In genomic region chr6:16759646-16760535, GRCh38 we compare ENCODE assay signal across 1 cellular context.
A peak's percentile ranks its signal among the peaks of the same experiment; 100 is the strongest.
TF ChIP-seq lines count a peak whose summit lies in the region.

No MANE protein-coding gene starts in this region.

TF ChIP-seq in HepG2, 621 proteins besides CTCF, POLR2A, EP300 and RAD21 (continued from another document and continues in another):
- TF ChIP-seq ARID3A (IDR thresholded peaks at IDR 0.05; ENCODE audit: low read depth, low read length) (no peak), ZBTB40 (IDR thresholded peaks at IDR 0.05) (no peak), ZBTB40 (CRISPR knock-in tag; IDR thresholded peaks at IDR 0.05) (no peak; the same call in 1 of the 2 replicates), ZSCAN9 (CRISPR knock-in tag; IDR thresholded peaks at IDR 0.05; ENCODE audit: borderline replicate concordance) (0 out of 2 replicates have a peak, but pooled peaks have one; percentile 74), ZMAT5 (CRISPR knock-in tag; IDR thresholded peaks at IDR 0.05; ENCODE audit: borderline replicate concordance, low read depth) (no peak), ZNF816 (CRISPR knock-in tag; IDR thresholded peaks at IDR 0.05; ENCODE audit: borderline replicate concordance) (peak; percentile 73; the same call in 1 of the 2 replicates), NPAS2 (CRISPR knock-in tag; IDR thresholded peaks at IDR 0.05; ENCODE audit: borderline replicate concordance) (no peak), KAT7 (CRISPR knock-in tag; IDR thresholded peaks at IDR 0.05; ENCODE audit: borderline replicate concordance) (peak; percentile 91; the same call in 1 of the 2 replicates), ZNF564 (CRISPR knock-in tag; IDR thresholded peaks at IDR 0.05) (no peak), ZFY (CRISPR knock-in tag; IDR thresholded peaks at IDR 0.05) (peak; percentile 83), POGK (CRISPR knock-in tag; conservative IDR thresholded peaks at IDR 0.05) (peak; percentile 90), ATAD3A (CRISPR knock-in tag; IDR thresholded peaks at IDR 0.05) (no peak), ZKSCAN8 (CRISPR knock-in tag; IDR thresholded peaks at IDR 0.05; ENCODE audit: borderline replicate concordance) (no peak; the same call in 1 of the 2 replicates), REXO4 (CRISPR knock-in tag; IDR thresholded peaks at IDR 0.05; ENCODE audit: borderline replicate concordance) (no peak), ZNF557 (CRISPR knock-in tag; IDR thresholded peaks at IDR 0.05) (no peak), ZNF577 (CRISPR knock-in tag; IDR thresholded peaks at IDR 0.05; ENCODE audit: borderline replicate concordance, low read depth) (no peak), ZBTB21 (CRISPR knock-in tag; IDR thresholded peaks at IDR 0.05) (no peak), ZNF678 (CRISPR knock-in tag; IDR thresholded peaks at IDR 0.05) (no peak), NONO (IDR thresholded peaks at IDR 0.05) (no peak), NONO (CRISPR knock-in tag; conservative IDR thresholded peaks at IDR 0.05) (peak; percentile 78), HHEX (CRISPR knock-in tag; IDR thresholded peaks at IDR 0.05) (no peak), EHMT2 (IDR thresholded peaks at IDR 0.05; ENCODE audit: borderline replicate concordance, low read depth, low read length) (no peak), ZNF24 (IDR thresholded peaks at IDR 0.05) (no peak; the same call in 1 of the 2 replicates), FOSL2 (CRISPR knock-in tag; IDR thresholded peaks at IDR 0.05) (peak; percentile 77), PHF21A (CRISPR knock-in tag; IDR thresholded peaks at IDR 0.05) (peak; percentile 80), KLF11 (CRISPR knock-in tag; IDR thresholded peaks at IDR 0.05) (no peak), SRY (CRISPR knock-in tag; IDR thresholded peaks at IDR 0.05) (no peak), ZNF670 (CRISPR knock-in tag; IDR thresholded peaks at IDR 0.05; ENCODE audit: borderline replicate concordance) (peak; percentile 81; the same call in 1 of the 2 replicates), WIZ (CRISPR knock-in tag; IDR thresholded peaks at IDR 0.05) (peak; percentile 19; the same call in 1 of the 2 replicates), SAP130 (CRISPR knock-in tag; IDR thresholded peaks at IDR 0.05; ENCODE audit: low read depth) (peak; percentile 92), SSRP1 (CRISPR knock-in tag; IDR thresholded peaks at IDR 0.05) (no peak), ESRRA (CRISPR knock-in tag; IDR thresholded peaks at IDR 0.05; ENCODE audit: low read depth) (no peak; the same call in 1 of the 2 replicates), FOXP1 (IDR thresholded peaks at IDR 0.05) (no peak), FOXP1 (CRISPR knock-in tag; IDR thresholded peaks at IDR 0.05) (no peak; the same call in 1 of the 2 replicates), NFE2L2 (IDR thresholded peaks at IDR 0.05; ENCODE audit: low read length) (no peak), TSC22D2 (CRISPR knock-in tag; IDR thresholded peaks at IDR 0.05; ENCODE audit: borderline replicate concordance) (no peak; the same call in 1 of the 2 replicates), SMC3 (IDR thresholded peaks at IDR 0.05; ENCODE audit: low read length) (no peak), ZNF235 (CRISPR knock-in tag; IDR thresholded peaks at IDR 0.05; ENCODE audit: borderline replicate concordance) (peak; percentile 87), ZFP37 (CRISPR knock-in tag; IDR thresholded peaks at IDR 0.05; ENCODE audit: borderline replicate concordance) (no peak), EZH2 (conservative IDR thresholded peaks at IDR 0.05; ENCODE audit: low read depth, low read length) (no peak), FLYWCH1 (CRISPR knock-in tag; IDR thresholded peaks at IDR 0.05) (no peak), ZBTB46 (CRISPR knock-in tag; IDR thresholded peaks at IDR 0.05; ENCODE audit: borderline replicate concordance) (no peak), ZEB1 (IDR thresholded peaks at IDR 0.05; ENCODE audit: insufficient replicate concordance, low read depth) (no peak), SMARCE1 (IDR thresholded peaks at IDR 0.05; ENCODE audit: borderline replicate concordance) (no peak), ZNF598 (CRISPR knock-in tag; IDR thresholded peaks at IDR 0.05; ENCODE audit: borderline replicate concordance) (peak; percentile 64; the same call in 1 of the 2 replicates), CENPX (CRISPR knock-in tag; IDR thresholded peaks at IDR 0.05) (no peak), HNRNPK (IDR thresholded peaks at IDR 0.05; ENCODE audit: low read depth, low read length, poor library complexity, severe bottlenecking) (peak; percentile 51), TAF1 (CRISPR knock-in tag; IDR thresholded peaks at IDR 0.05) (peak; percentile 82)
- TF ChIP-seq, protein P1, sequence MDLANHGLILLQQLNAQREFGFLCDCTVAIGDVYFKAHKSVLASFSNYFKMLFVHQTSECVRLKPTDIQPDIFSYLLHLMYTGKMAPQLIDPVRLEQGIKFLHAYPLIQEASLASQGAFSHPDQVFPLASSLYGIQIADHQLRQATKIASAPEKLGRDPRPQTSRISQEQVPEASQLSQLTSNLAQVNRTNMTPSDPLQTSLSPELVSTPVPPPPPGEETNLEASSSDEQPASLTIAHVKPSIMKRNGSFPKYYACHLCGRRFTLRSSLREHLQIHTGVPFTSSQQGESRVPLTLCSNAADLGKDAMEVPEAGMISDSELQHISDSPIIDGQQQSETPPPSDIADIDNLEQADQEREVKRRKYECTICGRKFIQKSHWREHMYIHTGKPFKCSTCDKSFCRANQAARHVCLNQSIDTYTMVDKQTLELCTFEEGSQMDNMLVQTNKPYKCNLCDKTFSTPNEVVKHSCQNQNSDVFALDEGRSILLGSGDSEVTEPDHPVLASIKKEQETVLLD (CRISPR knock-in tag; IDR thresholded peaks at IDR 0.05; ENCODE audit: low read depth), result peak; percentile 48
- TF ChIP-seq, protein P2, sequence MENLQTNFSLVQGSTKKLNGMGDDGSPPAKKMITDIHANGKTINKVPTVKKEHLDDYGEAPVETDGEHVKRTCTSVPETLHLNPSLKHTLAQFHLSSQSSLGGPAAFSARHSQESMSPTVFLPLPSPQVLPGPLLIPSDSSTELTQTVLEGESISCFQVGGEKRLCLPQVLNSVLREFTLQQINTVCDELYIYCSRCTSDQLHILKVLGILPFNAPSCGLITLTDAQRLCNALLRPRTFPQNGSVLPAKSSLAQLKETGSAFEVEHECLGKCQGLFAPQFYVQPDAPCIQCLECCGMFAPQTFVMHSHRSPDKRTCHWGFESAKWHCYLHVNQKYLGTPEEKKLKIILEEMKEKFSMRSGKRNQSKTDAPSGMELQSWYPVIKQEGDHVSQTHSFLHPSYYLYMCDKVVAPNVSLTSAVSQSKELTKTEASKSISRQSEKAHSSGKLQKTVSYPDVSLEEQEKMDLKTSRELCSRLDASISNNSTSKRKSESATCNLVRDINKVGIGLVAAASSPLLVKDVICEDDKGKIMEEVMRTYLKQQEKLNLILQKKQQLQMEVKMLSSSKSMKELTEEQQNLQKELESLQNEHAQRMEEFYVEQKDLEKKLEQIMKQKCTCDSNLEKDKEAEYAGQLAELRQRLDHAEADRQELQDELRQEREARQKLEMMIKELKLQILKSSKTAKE (CRISPR knock-in tag; IDR thresholded peaks at IDR 0.05; ENCODE audit: borderline replicate concordance), result peak; percentile 77; the same call in 1 of the 2 replicates
